Comparison of ENCODE assay signal across 16 cellular contexts in the genomic region with DNA sequence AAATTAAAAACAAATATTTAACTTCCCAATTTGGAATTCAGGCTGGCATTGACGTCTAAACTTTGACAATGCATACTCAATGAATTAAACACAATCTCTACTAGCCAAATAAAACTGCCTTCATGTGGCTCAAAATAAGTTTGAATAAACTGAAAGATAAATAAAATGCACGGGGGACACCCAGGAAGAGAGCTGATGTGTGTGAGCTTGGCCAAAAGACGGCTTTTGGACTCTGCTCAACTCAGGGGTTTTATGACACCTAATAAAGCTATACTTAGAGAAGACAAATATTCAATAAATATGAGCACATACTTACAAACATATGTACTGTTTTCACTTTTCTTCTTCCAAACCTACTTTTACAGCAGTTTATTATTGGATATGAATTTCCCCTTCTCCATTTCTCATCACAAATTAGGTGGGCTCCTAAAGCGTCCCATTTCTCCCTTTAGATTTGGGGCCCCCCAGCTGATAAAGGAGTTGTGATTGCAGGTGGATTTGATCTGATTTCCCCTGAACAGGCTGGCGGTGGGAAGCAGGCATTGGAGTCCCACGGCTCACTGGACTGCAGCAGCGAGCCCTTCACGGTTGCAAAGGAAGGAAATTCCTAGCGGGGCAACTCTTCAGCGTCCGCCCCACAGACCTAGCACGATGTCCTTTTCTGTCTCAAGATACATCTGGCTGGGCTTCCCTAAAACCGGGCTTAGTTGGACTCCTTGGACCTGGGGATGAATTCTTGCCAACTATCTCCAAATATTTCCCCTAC.
A peak's percentile ranks its signal among the peaks of the same experiment; 100 is the strongest.
DNase-seq lines count a peak whose midpoint lies in the region; ATAC-seq and TF ChIP-seq lines count a peak whose summit lies in the region.
"Had no signal": no experiment of that assay in that cellular context is flagged by ENCODE, and none has a peak within 500 bp of the region (broad histone marks: within the 10 kb centered on the region; RNA-seq: fewer than 3 reads in every experiment).

No MANE protein-coding gene starts in this region.

- H3K9me3 ChIP-seq in MM.1S (replicated peaks; ENCODE audit: insufficient read depth, low read length), result no peaks in the 10 kb centered on the region
- no peaks in the 10 kb centered on the region for H3K9me3 ChIP-seq in sigmoid colon
- no peaks in the 10 kb centered on the region for H3K9me3 ChIP-seq in testis

- ATAC-seq in HG03039 (IDR thresholded peaks at IDR 0.05; ENCODE audit: unreplicated experiment), result no peak

- H3K4me1 ChIP-seq in MM.1S (ENCODE audit: low read length) (no peaks in the 10 kb centered on the region), sigmoid colon (peaks cover 0 to 66% (median 60%) of the 10 kb centered on the region in 4 donors), testis (peaks cover 12% of the 10 kb centered on the region)

- H3K27ac ChIP-seq in MM.1S (ENCODE audit: low read length) (no peak overlapping the region), sigmoid colon (no peak overlapping the region), testis (no peak overlapping the region)
- H3K27ac ChIP-seq: cardiac muscle cell, KMS-11 had no signal

- H2AFZ ChIP-seq in MM.1S (ENCODE audit: low read length), result no peak overlapping the region

- no peaks in the 10 kb centered on the region for H3F3A ChIP-seq in MM.1S (ENCODE audit: insufficient read depth, low read length)

- H4K20me1 ChIP-seq in MM.1S (ENCODE audit: insufficient read depth, low read length), result no peaks in the 10 kb centered on the region

- no peak for TF ChIP-seq CTCF in AG09309 (IDR thresholded peaks at IDR 0.05; ENCODE audit: control insufficient read depth, insufficient read depth, low read depth, low read length, missing control alignments)
- no peak for TF ChIP-seq CTCF in MM.1S (IDR thresholded peaks at IDR 0.05; ENCODE audit: low read length)
- no peak for TF ChIP-seq CTCF in fibroblast of pulmonary artery (IDR thresholded peaks at IDR 0.05; ENCODE audit: low read length, missing control alignments)
- no peak for TF ChIP-seq CTCF in sigmoid colon (IDR thresholded peaks at IDR 0.05)
- TF ChIP-seq CTCF in testis (IDR thresholded peaks at IDR 0.05), result no peak

- H3K36me3 ChIP-seq in MM.1S (replicated peaks; ENCODE audit: insufficient read depth, low read length), result no peaks in the 10 kb centered on the region
- no peaks in the 10 kb centered on the region for H3K36me3 ChIP-seq in sigmoid colon
- H3K36me3 ChIP-seq in testis (ENCODE audit: low read depth, missing control alignments), result no peaks in the 10 kb centered on the region
- H3K36me3 ChIP-seq: cardiac muscle cell had no signal

- intact Hi-C loops in sigmoid colon (cut with DNase I) (loop anchor here (10.0 kb wide), 1 partner anchor 118 kb away; no protein-coding TSS in a partner anchor), testis (cut with DNase I; ENCODE audit: low total_unique reads) (no loop called here)

- no peaks in the 10 kb centered on the region for H3K9me2 ChIP-seq in MM.1S (replicated peaks; ENCODE audit: insufficient read depth, low read length)

- TF ChIP-seq POLR2A in sigmoid colon (IDR thresholded peaks at IDR 0.05) (no peak), testis (IDR thresholded peaks at IDR 0.05) (no peak)

- 2 to 5% methylated on average over 13 of the region's 13 CpGs for WGBS in sigmoid colon, 2 donors
- 9 to 11% methylated on average over 13 of the region's 13 CpGs for WGBS in testis, 2 donors

- H3K4me2 ChIP-seq in MM.1S (ENCODE audit: low read depth, low read length), result peak overlapping the region; percentile 49; the same call in 1 of the 2 replicates
- H3K4me2 ChIP-seq: KMS-11 had no signal

- no peaks in the 10 kb centered on the region for H3K79me2 ChIP-seq in MM.1S (ENCODE audit: low read length)

- no peak overlapping the region for H3K9ac ChIP-seq in MM.1S (ENCODE audit: low read length)
- H3K9ac ChIP-seq: KMS-11 had no signal

- TF ChIP-seq EP300 in sigmoid colon (IDR thresholded peaks at IDR 0.05), result no peak

- no peak for DNase-seq in AG09309 (ENCODE audit: low read depth)
- no peak for DNase-seq in MM.1S
- no peak for DNase-seq in fibroblast of pulmonary artery (ENCODE audit: low read depth)
- no peak for DNase-seq in sigmoid colon
- DNase-seq in testis, result no peak
- no peak for DNase-seq in OCI-M1 (lab: John Stamatoyannopoulos, UW)
- no peak for DNase-seq in NCI-H1417 (lab: John Stamatoyannopoulos, UW)
- DNase-seq: activated gamma-delta T cell treated with Interleukin-2 at 50 U/mL for 16 hours; CD4-positive, CD25-positive, alpha-beta regulatory T cell; NCI-H2081 treated with DMSO at 0.1 percent for 48 hours; stimulated activated CD4-positive, alpha-beta T cell treated with anti-CD3 and anti-CD28 coated beads, Interleukin-15, amount 100 ng/mL, for 24 hours; stimulated activated CD8-positive, alpha-beta memory T cell treated with anti-CD3 and anti-CD28 coated beads, Interleukin-4, amount 100 ng/mL, for 48 hours; SW 1271 had no signal

- H3K4me3 ChIP-seq in AG09309 (ENCODE audit: control insufficient read depth, low read depth, low read length), result peak overlapping the region; percentile 22
- H3K4me3 ChIP-seq in MM.1S (ENCODE audit: low read length), result peak overlapping the region; percentile 21
- peak overlapping the region; percentile 10 for H3K4me3 ChIP-seq in fibroblast of pulmonary artery (replicated peaks; ENCODE audit: low read depth, low read length)
- peak overlapping the region in 3 of 4 donors; percentile 3 to 19 (median 11) for H3K4me3 ChIP-seq in sigmoid colon
- H3K4me3 ChIP-seq in testis, result no peak overlapping the region
- H3K4me3 ChIP-seq: cardiac muscle cell had no signal

- peaks cover 98% of the 10 kb centered on the region for H3K27me3 ChIP-seq in MM.1S (replicated peaks; ENCODE audit: insufficient read depth, low read length)
- H3K27me3 ChIP-seq in sigmoid colon, result peaks cover 96 to 100% (median 98%) of the 10 kb centered on the region in 3 donors
- no peaks in the 10 kb centered on the region for H3K27me3 ChIP-seq in testis

Comparison
In these comparisons a context has a peak if more than half of its experiments do, and no peak if none do; other contexts are left out.
1. H3K4me3 ChIP-seq: peak in AG09309 (single experiment), MM.1S (single experiment), fibroblast of pulmonary artery (single experiment) and sigmoid colon (3 of 4); none in testis (0 of 2).